In genomic region chrX:48917139-48917980, GRCh38 we compare ENCODE assay signal across 8 cellular contexts. TPM values are rescaled to one million over a fixed set of nuclear protein-coding genes. Genes with fewer than 3 reads are reported as not detected.
DNase-seq lines count a peak whose midpoint lies in the region; ATAC-seq and TF ChIP-seq lines count a peak whose summit lies in the region.

No MANE protein-coding gene starts in this region.

- H3K36me3 Mint-ChIP-seq in Calu3 (ENCODE audit: insufficient read depth, unreplicated experiment) (peaks cover 45% of the 10 kb centered on the region), neural crest cell (ENCODE audit: low read depth) (peaks cover 4% of the 10 kb centered on the region)

- H3K36me3 ChIP-seq in MG63 = no peaks in the 10 kb centered on the region
- peaks cover 0 to 36% (median 34%) of the 10 kb centered on the region in 4 donors for H3K36me3 ChIP-seq in stomach

- H3K4me1 ChIP-seq in stomach = peaks cover 0 to 31% (median 18%) of the 10 kb centered on the region in 4 donors

- H3K27ac Mint-ChIP-seq in Calu3 (ENCODE audit: unreplicated experiment) (peak overlapping the region; percentile 90), neural crest cell (ENCODE audit: unreplicated experiment) (no peak overlapping the region)

- H3K9me3 ChIP-seq in MG63 (no peaks in the 10 kb centered on the region), stomach (no peaks in the 10 kb centered on the region)

- H3K27ac ChIP-seq in stomach = peak overlapping the region; percentile 55 to 90 (median 87)

- CTCF ChIA-PET in Calu3 (lab: Charles Lee) = interaction anchor here (0.7 kb wide), 1 partner anchor 276 kb away, joined by 5 read pairs; no protein-coding TSS in a partner anchor

- peak; percentile 32 for ATAC-seq in GM21717 (IDR thresholded peaks at IDR 0.05; ENCODE audit: unreplicated experiment)

- BruUV-seq in Calu3 (replicated peaks; lab: Mats Ljungman, UMichigan) = no TSS peak

- H3K27me3 Mint-ChIP-seq in Calu3 (ENCODE audit: unreplicated experiment) (no peaks in the 10 kb centered on the region), neural crest cell (ENCODE audit: low read depth) (no peaks in the 10 kb centered on the region)

- WGBS in stomach, 5 donors = 11 to 34% (median 18%) methylated on average over 22 to 26 of the region's 26 CpGs

- peaks cover 22% of the 10 kb centered on the region for H3K4me1 Mint-ChIP-seq in Calu3 (ENCODE audit: low read depth, unreplicated experiment)
- peaks cover 33% of the 10 kb centered on the region for H3K4me1 Mint-ChIP-seq in neural crest cell

- DNase-seq in Calu3 (peak; percentile 87), MG63 (peak; percentile 72), SIG-M5 (lab: John Stamatoyannopoulos, UW) (peak; percentile 43), activated gamma-delta T cell treated with Interleukin-2 at 50 U/mL for 16 hours (peak; percentile 83), fibroblast of villous mesenchyme (ENCODE audit: low read depth) (peak; percentile 89), neural crest cell (ENCODE audit: low read depth, low spot score) (peak; percentile 84), stomach (peak; percentile 92)

- TF ChIP-seq CTCF in Calu3 (IDR thresholded peaks at IDR 0.05; ENCODE audit: unreplicated experiment) (peak; percentile 92), fibroblast of villous mesenchyme (IDR thresholded peaks at IDR 0.05; ENCODE audit: insufficient read depth, low read depth, low read length) (peak; percentile 88), neural crest cell (conservative IDR thresholded peaks at IDR 0.05) (peak; percentile 90), stomach (IDR thresholded peaks at IDR 0.05) (peak in 5 of 7 experiments; percentile 90 to 98 (median 96))

- intact Hi-C loops in Calu3 (cut with micrococcal nuclease; ENCODE audit: unreplicated experiment) = loop anchor here (10.0 kb wide), 2 partner anchors 53 to 113 kb away; partner anchors contain the start of gene HDAC6
- intact Hi-C loops in stomach (cut with DNase I; ENCODE audit: low total_unique reads) = no loop called here

- H3K27me3 ChIP-seq in MG63 (no peaks in the 10 kb centered on the region), stomach (no peaks in the 10 kb centered on the region)

- TF ChIP-seq POLR2A in stomach (IDR thresholded peaks at IDR 0.05) = no peak

- no peak for TF ChIP-seq EP300 in stomach (IDR thresholded peaks at IDR 0.05)

- H3K9me3 Mint-ChIP-seq in Calu3 (ENCODE audit: low read depth, unreplicated experiment) (no peaks in the 10 kb centered on the region), neural crest cell (no peaks in the 10 kb centered on the region)

- peak overlapping the region; percentile 97 for H3K4me3 Mint-ChIP-seq in Calu3 (ENCODE audit: low read depth, unreplicated experiment)
- H3K4me3 Mint-ChIP-seq in neural crest cell = peak overlapping the region; percentile 88

- H3K4me3 ChIP-seq in MG63 (no peak overlapping the region), fibroblast of villous mesenchyme (ENCODE audit: low read depth, low read length) (peak overlapping the region; percentile 67), stomach (peak overlapping the region; percentile 56 to 71 (median 58))

RNA-seq across cellular contexts. Expression of gene PIM2, which starts 1.5 kb away (rescaled TPM):
- total RNA-seq in Calu3 (2022) (12.8 and 13.9 TPM in 2 replicates), fibroblast of villous mesenchyme (4.5 and 12.5 TPM in 2 replicates), neural crest cell (12.5 and 13.4 TPM in 2 replicates), stomach (10 to 100 TPM in 2 of 5 donors, 1 to 10 TPM in 3; 1.2 to 33.2 (median 9.6) TPM)
- 1.6 and 1.9 TPM in 2 replicates for total RNA-seq in MG63 (2014; rRNA removed; shearing (Covaris generic); ENCODE audit: low replicate concordance)
- polyA plus RNA-seq in stomach = 10 to 100 TPM in 2 of 3 donors, 1 to 10 TPM in 1; 7.3 to 12.7 (median 10.3) TPM

RNA-seq across cellular contexts. Expression of gene SLC35A2, which starts 5.9 kb away (rescaled TPM):
- total RNA-seq in Calu3 (2022) (68.1 and 81.0 TPM in 2 replicates), fibroblast of villous mesenchyme (17.1 and 25.5 TPM in 2 replicates), neural crest cell (20.0 and 22.6 TPM in 2 replicates), stomach (10 to 100 TPM in 3 of 5 donors, 1 to 10 TPM in 1, not detected in 1; 4.3 to 25.4 (median 14.5) TPM)
- total RNA-seq in MG63 (2014; rRNA removed; shearing (Covaris generic); ENCODE audit: low replicate concordance) = 16.6 and 25.9 TPM in 2 replicates
- 10 to 100 TPM in 1 of 3 donors, 1 to 10 TPM in 2; 6.9 to 12.3 (median 10.0) TPM for polyA plus RNA-seq in stomach

RNA-seq across cellular contexts. Expression of gene PQBP1, which starts 19.6 kb away (rescaled TPM):
- total RNA-seq in Calu3 (2022) (110 and 113 TPM in 2 replicates), fibroblast of villous mesenchyme (27.2 and 38.3 TPM in 2 replicates), neural crest cell (98.4 and 101 TPM in 2 replicates), stomach (100 to 1,000 TPM in 1 of 5 donors, 10 to 100 TPM in 3, 1 to 10 TPM in 1; 4.7 to 148 (median 58.9) TPM)
- total RNA-seq in MG63 (2014; rRNA removed; shearing (Covaris generic); ENCODE audit: low replicate concordance) = 117 and 168 TPM in 2 replicates
- polyA plus RNA-seq in stomach = 100 to 1,000 TPM; 106 to 133 (median 118) TPM

RNA-seq across cellular contexts. Expression of gene TIMM17B, which starts 19.8 kb away (rescaled TPM):
- total RNA-seq in Calu3 (2022) (86.1 and 96.8 TPM in 2 replicates), fibroblast of villous mesenchyme (39.3 and 47.7 TPM in 2 replicates), neural crest cell (86.0 and 95.7 TPM in 2 replicates), stomach (10 to 100 TPM in 3 of 5 donors, 1 to 10 TPM in 2; 2.9 to 24.1 (median 14.3) TPM)
- total RNA-seq in MG63 (2014; rRNA removed; shearing (Covaris generic); ENCODE audit: low replicate concordance) = 74.1 and 76.5 TPM in 2 replicates
- polyA plus RNA-seq in stomach = 10 to 100 TPM; 43.4 to 77.2 (median 50.8) TPM

RNA-seq across cellular contexts. Expression of gene OTUD5, which starts 40.0 kb away (rescaled TPM):
- total RNA-seq in Calu3 (2022) (67.8 and 73.0 TPM in 2 replicates), fibroblast of villous mesenchyme (24.2 and 28.5 TPM in 2 replicates), neural crest cell (38.6 and 39.6 TPM in 2 replicates), stomach (100 to 1,000 TPM in 1 of 5 donors, 10 to 100 TPM in 4; 16.1 to 163 (median 18.1) TPM)
- total RNA-seq in MG63 (2014; rRNA removed; shearing (Covaris generic); ENCODE audit: low replicate concordance) = 21.9 and 27.4 TPM in 2 replicates
- polyA plus RNA-seq in stomach = 10 to 100 TPM; 23.0 to 26.4 (median 25.5) TPM
